ENCODE assay signal across 18 cellular contexts in genomic region chr18:71998547-71998946, GRCh38.
A peak's percentile ranks its signal among the peaks of the same experiment; 100 is the strongest.
DNase-seq lines count a peak whose midpoint lies in the region; ATAC-seq lines count a peak whose summit lies in the region.
"Had no signal": no experiment of that assay in that cellular context is flagged by ENCODE, and none has a peak within 500 bp of the region (broad histone marks: within the 10 kb centered on the region; RNA-seq: fewer than 3 reads in every experiment).

No MANE protein-coding gene starts in this region.

- no peaks in the 10 kb centered on the region for H3K27me3 ChIP-seq in H7 (ENCODE audit: control insufficient read depth, insufficient read depth, low read length)
- H3K27me3 ChIP-seq: BLaER1 had no signal

- DNase-seq in NCI-H510A treated with DMSO at 0.1 percent for 48 hours (lab: John Stamatoyannopoulos, UW) (peak; percentile 22), NCI-H510A (lab: John Stamatoyannopoulos, UW) (no peak), left lobe of liver (ENCODE audit: low spot score) (peak; percentile 57), mucosa of gallbladder (ENCODE audit: low spot score) (peak; percentile 62), H7 (no peak), AML-193 (lab: John Stamatoyannopoulos, UW) (no peak)
- DNase-seq in stimulated activated CD4-positive, alpha-beta T cell treated with anti-CD3 and anti-CD28 coated beads, Interleukin-4, amount 100 ng/mL, for 24 hours = no peak
- DNase-seq: CD4-positive, alpha-beta memory T cell; DMS 273 treated with DMSO at 0.1 percent for 48 hours; DMS53; DND-41; EL; GM23248; HCEC 1CT had no signal

- no peaks in the 10 kb centered on the region for H3K36me3 ChIP-seq in H7 (replicated peaks; ENCODE audit: control insufficient read depth, insufficient read depth, low read length)
- H3K36me3 ChIP-seq: BLaER1 had no signal

- H3K4me3 ChIP-seq in H7 (ENCODE audit: insufficient read depth, low read depth, low read length) = no peak overlapping the region
- H3K4me3 ChIP-seq: A549, BLaER1, GM12878, GM23248, K562 had no signal

- ATAC-seq in left lobe of liver = peak; percentile 98
- ATAC-seq: A549, GM12878, K562 had no signal

Comparison
In these comparisons a context has a peak if more than half of its experiments do, and no peak if none do; other contexts are left out.
1. DNase-seq: peak in NCI-H510A treated with DMSO at 0.1 percent for 48 hours (single experiment), left lobe of liver (single experiment) and mucosa of gallbladder (single experiment); none in NCI-H510A (single experiment), stimulated activated CD4-positive, alpha-beta T cell treated with anti-CD3 and anti-CD28 coated beads, Interleukin-4, amount 100 ng/mL, for 24 hours (single experiment), H7 (single experiment) and AML-193 (0 of 2).